In the genomic region with DNA sequence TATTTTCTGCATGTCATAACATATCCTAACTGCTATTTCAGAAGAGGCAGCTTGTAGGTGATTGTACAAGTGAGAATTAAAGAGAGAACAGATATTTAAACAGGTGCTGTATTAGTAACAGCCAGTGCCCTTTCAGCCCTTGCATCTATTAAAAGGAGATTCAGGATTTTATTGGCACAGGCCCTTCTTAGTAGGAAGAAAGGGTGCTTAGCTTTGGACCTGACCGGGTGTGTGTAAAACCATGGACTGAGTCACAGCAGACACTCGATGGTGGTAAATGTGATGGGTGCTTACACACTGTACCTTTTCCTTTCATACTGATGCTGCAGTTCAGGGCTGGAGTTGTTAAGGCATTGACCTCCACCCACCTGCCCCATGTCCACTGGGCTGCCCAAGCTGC, we compare ENCODE assay signal across 15 cellular contexts. TPM values are rescaled to one million over a fixed set of nuclear protein-coding genes. Genes with fewer than 3 reads are reported as not detected.
DNase-seq lines count a peak whose midpoint lies in the region; ATAC-seq, FAIRE-seq and TF ChIP-seq lines count a peak whose summit lies in the region.
"Had no signal": no experiment of that assay in that cellular context is flagged by ENCODE, and none has a peak within 500 bp of the region (broad histone marks: within the 10 kb centered on the region; RNA-seq: fewer than 3 reads in every experiment).

No MANE protein-coding gene starts in this region.

- no peak for FAIRE-seq in pancreas (lab: Jason Lieb, UNC)
- FAIRE-seq in GM19239 (lab: Jason Lieb, UNC): no peak
- FAIRE-seq: K562 had no signal

- POLR2A ChIA-PET in MCF 10A (lab: Yijun Ruan, JAX): interaction anchor here (2.3 kb wide), 1 partner anchor 107 kb away, joined by 5 read pairs; no protein-coding TSS in a partner anchor

- no peak for TF ChIP-seq CTCF in LNCaP clone FGC (IDR thresholded peaks at IDR 0.05; ENCODE audit: control insufficient read depth, extremely low read depth, insufficient read depth)
- TF ChIP-seq CTCF in MCF 10A (IDR thresholded peaks at IDR 0.05; ENCODE audit: unreplicated experiment): no peak
- no peak for TF ChIP-seq CTCF in pancreas (IDR thresholded peaks at IDR 0.05)

- DNase-seq in LNCaP clone FGC (ENCODE audit: low read depth) (peak; percentile 52), NCI-H2196 (lab: John Stamatoyannopoulos, UW; ENCODE audit: unreplicated experiment) (peak; percentile 64), MCF 10A (ENCODE audit: unreplicated experiment) (peak; percentile 40), pancreas (peak in 1 of 6 donors; percentile 34), NCI-H1092 (lab: John Stamatoyannopoulos, UW) (no peak), GM19239 (ENCODE audit: insufficient read length, low spot score) (no peak), nucleus accumbens (lab: John Stamatoyannopoulos, UW) (no peak), left lobe of liver (ENCODE audit: low spot score) (no peak)
- DNase-seq: activated CD4-positive, alpha-beta T cell treated with anti-CD3 and anti-CD28 coated beads for 36 hours; activated T-cell treated with anti-CD3 and anti-CD28 coated beads, Interleukin-2, amount 50 U/mL, for 72 hours; natural killer cell; NCI-H226; stomach; SW 1271 had no signal

- 33 to 51% methylated on average over 2 of the region's 2 CpGs for WGBS in pancreas, 2 donors

- H3K4me1 Mint-ChIP-seq in MCF 10A (ENCODE audit: insufficient read depth, unreplicated experiment): peaks cover 30% of the 10 kb centered on the region

- H3K9me3 Mint-ChIP-seq in MCF 10A (ENCODE audit: unreplicated experiment): no peaks in the 10 kb centered on the region
- H3K9me3 Mint-ChIP-seq: natural killer cell had no signal

- CTCF ChIA-PET in MCF 10A (lab: Yijun Ruan, JAX): interaction anchor here (0.7 to 0.8 kb wide), 4 partner anchors 18 to 251 kb away, joined by 3 to 4 read pairs (median 3); no protein-coding TSS in a partner anchor

- H3K27me3 Mint-ChIP-seq in MCF 10A (ENCODE audit: insufficient read depth, unreplicated experiment): no peaks in the 10 kb centered on the region
- H3K27me3 Mint-ChIP-seq: activated CD4-positive, alpha-beta T cell treated with anti-CD3 and anti-CD28 coated beads for 36 hours had no signal

- no peak overlapping the region for H3K4me3 Mint-ChIP-seq in MCF 10A (ENCODE audit: unreplicated experiment)
- H3K4me3 Mint-ChIP-seq: activated CD4-positive, alpha-beta T cell treated with anti-CD3 and anti-CD28 coated beads for 36 hours; activated T-cell treated with anti-CD3 and anti-CD28 coated beads, Interleukin-2, amount 50 U/mL, for 72 hours; natural killer cell had no signal

- intact Hi-C loops in MCF 10A (cut with micrococcal nuclease): no loop called here
- intact Hi-C loops in pancreas (cut with DNase I): no loop called here

- no TSS peak for BruUV-seq in MCF 10A (replicated peaks; lab: Mats Ljungman, UMichigan)

- H3K27ac Mint-ChIP-seq in MCF 10A (ENCODE audit: low read depth, unreplicated experiment): no peak overlapping the region
- H3K27ac Mint-ChIP-seq: activated CD4-positive, alpha-beta T cell treated with anti-CD3 and anti-CD28 coated beads for 36 hours; activated T-cell treated with anti-CD3 and anti-CD28 coated beads, Interleukin-2, amount 50 U/mL, for 72 hours; natural killer cell had no signal

- peak overlapping the region in 2 of 4 donors; percentile 20 to 24 for H3K27ac ChIP-seq in pancreas

- H3K36me3 ChIP-seq in pancreas: no peaks in the 10 kb centered on the region

- ATAC-seq in pancreas (peak; percentile 43 to 64 (median 50)), left lobe of liver (no peak)
- ATAC-seq: activated CD4-positive, alpha-beta T cell treated with anti-CD3 and anti-CD28 coated beads for 36 hours; activated T-cell treated with anti-CD3 and anti-CD28 coated beads, Interleukin-2, amount 50 U/mL, for 72 hours; K562; natural killer cell had no signal

- H3K4me1 ChIP-seq in pancreas: peaks cover 0 to 29% (median 8%) of the 10 kb centered on the region in 3 donors

- H3K36me3 Mint-ChIP-seq in MCF 10A (ENCODE audit: insufficient read depth, unreplicated experiment): peaks cover 21% of the 10 kb centered on the region
- H3K36me3 Mint-ChIP-seq: natural killer cell had no signal

- no peaks in the 10 kb centered on the region for H3K9me3 ChIP-seq in pancreas
- H3K9me3 ChIP-seq: stomach had no signal

- no peaks in the 10 kb centered on the region for H3K27me3 ChIP-seq in pancreas
- H3K27me3 ChIP-seq: stomach had no signal

- H3K4me3 ChIP-seq in LNCaP clone FGC (ENCODE audit: low read depth, low read length): no peak overlapping the region
- H3K4me3 ChIP-seq in pancreas: no peak overlapping the region
- H3K4me3 ChIP-seq: K562, stomach had no signal

RNA-seq across cellular contexts. Expression of a gene that starts 12.7 kb away (rescaled TPM):
- 0.37 and 0.42 TPM in 2 replicates for total RNA-seq in MCF 10A (2022)
- 1 to 10 TPM in 4 of 6 donors, under 1 TPM in 2; 0.51 to 2.0 (median 1.2) TPM for total RNA-seq in pancreas
- polyA plus RNA-seq in pancreas: 1 to 10 TPM; 1.5 to 3.4 TPM
- 0.15 TPM for total RNA-seq in left lobe of liver

Comparison
In these comparisons a context has a peak if more than half of its experiments do, and no peak if none do; other contexts are left out.
1. DNase-seq: peak in LNCaP clone FGC (single experiment), NCI-H2196 (single experiment) and MCF 10A (single experiment); none in NCI-H1092 (single experiment), GM19239 (single experiment), nucleus accumbens (0 of 56) and left lobe of liver (single experiment).